8 cellular contexts compared by ENCODE assay signal in genomic region chr1:156225677-156226014, GRCh38. TPM values are rescaled to one million over a fixed set of nuclear protein-coding genes. Genes with fewer than 3 reads are reported as not detected.
A peak's percentile ranks its signal among the peaks of the same experiment; 100 is the strongest.
DNase-seq lines count a peak whose midpoint lies in the region; ATAC-seq and TF ChIP-seq lines count a peak whose summit lies in the region.

No MANE protein-coding gene starts in this region.

- in situ Hi-C loops in GM13976 (cut with MboI; ENCODE audit: low sequenced_read_pairs, unreplicated experiment), result loop anchor here (10.0 kb wide), 1 partner anchor 131 kb away; no protein-coding TSS in a partner anchor

- peaks cover 83% of the 10 kb centered on the region for H3K36me3 Mint-ChIP-seq in activated T-cell treated with anti-CD3 and anti-CD28 coated beads, Interleukin-2, amount 50 U/mL, for 24 hours (ENCODE audit: low read depth)
- H3K36me3 Mint-ChIP-seq in activated naive CD8-positive, alpha-beta T cell, result peaks cover 30% of the 10 kb centered on the region
- H3K36me3 Mint-ChIP-seq in progenitor cell of endocrine pancreas (ENCODE audit: insufficient read depth), result peaks cover 27% of the 10 kb centered on the region

- ATAC-seq in HG02798 (IDR thresholded peaks at IDR 0.05; ENCODE audit: poor library complexity, unreplicated experiment) (peak; percentile 6), GM21825 (IDR thresholded peaks at IDR 0.05; ENCODE audit: unreplicated experiment) (no peak)

- no peaks in the 10 kb centered on the region for H3K27me3 Mint-ChIP-seq in activated T-cell treated with anti-CD3 and anti-CD28 coated beads, Interleukin-2, amount 50 U/mL, for 24 hours
- H3K27me3 Mint-ChIP-seq in activated naive CD8-positive, alpha-beta T cell, result no peaks in the 10 kb centered on the region
- H3K27me3 Mint-ChIP-seq in progenitor cell of endocrine pancreas, result no peaks in the 10 kb centered on the region

- TF ChIP-seq CTCF in progenitor cell of endocrine pancreas (IDR thresholded peaks at IDR 0.05; ENCODE audit: unreplicated experiment), result no peak
- TF ChIP-seq CTCF in GM13976 (IDR thresholded peaks at IDR 0.05; ENCODE audit: borderline replicate concordance, control extremely low read depth, extremely low read depth, insufficient read depth, missing control alignments), result no peak

- no peaks in the 10 kb centered on the region for H3K9me3 Mint-ChIP-seq in activated T-cell treated with anti-CD3 and anti-CD28 coated beads, Interleukin-2, amount 50 U/mL, for 24 hours
- no peaks in the 10 kb centered on the region for H3K9me3 Mint-ChIP-seq in activated naive CD8-positive, alpha-beta T cell (ENCODE audit: low read depth)
- H3K9me3 Mint-ChIP-seq in progenitor cell of endocrine pancreas (ENCODE audit: low read depth), result no peaks in the 10 kb centered on the region

- no peak for DNase-seq in activated T-cell treated with anti-CD3 and anti-CD28 coated beads, Interleukin-2, amount 50 U/mL, for 24 hours
- DNase-seq in activated T-cell treated with anti-CD3 and anti-CD28 coated beads for 4 hours (no peak), progenitor cell of endocrine pancreas (ENCODE audit: low spot score, unreplicated experiment) (no peak), GM13976 (ENCODE audit: low spot score) (no peak), NCI-H82 (lab: John Stamatoyannopoulos, UW) (no peak)

- peaks cover 63% of the 10 kb centered on the region for H3K4me1 Mint-ChIP-seq in activated T-cell treated with anti-CD3 and anti-CD28 coated beads, Interleukin-2, amount 50 U/mL, for 24 hours (ENCODE audit: low read depth)
- peaks cover 49% of the 10 kb centered on the region for H3K4me1 Mint-ChIP-seq in activated naive CD8-positive, alpha-beta T cell (ENCODE audit: low read depth)
- peaks cover 3% of the 10 kb centered on the region for H3K4me1 Mint-ChIP-seq in progenitor cell of endocrine pancreas (ENCODE audit: low read depth)

- H3K4me3 Mint-ChIP-seq in activated T-cell treated with anti-CD3 and anti-CD28 coated beads, Interleukin-2, amount 50 U/mL, for 24 hours, result peak overlapping the region; percentile 37
- peak overlapping the region; percentile 5 for H3K4me3 Mint-ChIP-seq in activated naive CD8-positive, alpha-beta T cell
- no peak overlapping the region for H3K4me3 Mint-ChIP-seq in progenitor cell of endocrine pancreas (ENCODE audit: low read depth)

- peak overlapping the region; percentile 95 for H3K27ac Mint-ChIP-seq in activated T-cell treated with anti-CD3 and anti-CD28 coated beads, Interleukin-2, amount 50 U/mL, for 24 hours
- H3K27ac Mint-ChIP-seq in activated naive CD8-positive, alpha-beta T cell, result peak overlapping the region; percentile 92
- H3K27ac Mint-ChIP-seq in progenitor cell of endocrine pancreas, result peak overlapping the region; percentile 0

RNA-seq across cellular contexts. Expression of gene PMF1, which starts 12.8 kb away (rescaled TPM):
- total RNA-seq in progenitor cell of endocrine pancreas, result 77.7 and 80.9 TPM in 2 replicates

RNA-seq across cellular contexts. Expression of gene BGLAP, which starts 16.3 kb away (rescaled TPM):
- total RNA-seq in progenitor cell of endocrine pancreas, result 4.8 and 5.8 TPM in 2 replicates

RNA-seq across cellular contexts. Expression of gene PAQR6, which starts 22.2 kb away (rescaled TPM):
- 21.5 and 22.3 TPM in 2 replicates for total RNA-seq in progenitor cell of endocrine pancreas

RNA-seq across cellular contexts. Expression of gene SLC25A44, which starts 31.7 kb away (rescaled TPM):
- 14.3 and 20.4 TPM in 2 replicates for total RNA-seq in progenitor cell of endocrine pancreas

RNA-seq across cellular contexts. Expression of gene SMG5, which starts 57.0 kb away (rescaled TPM):
- total RNA-seq in progenitor cell of endocrine pancreas, result 114 TPM in 2 replicates

Comparison
In these comparisons a context has a peak if more than half of its experiments do, and no peak if none do; other contexts are left out.
1. H3K27ac Mint-ChIP-seq: peak in every context shown above with its lines; median percentile 95 in activated T-cell treated with anti-CD3 and anti-CD28 coated beads, Interleukin-2, amount 50 U/mL, for 24 hours; 92 in activated naive CD8-positive, alpha-beta T cell; 0 in progenitor cell of endocrine pancreas.